In genomic region chr5:155275214-155275613, GRCh38 we compare ENCODE assay signal across 20 cellular contexts.
"Had no signal": no experiment of that assay in that cellular context is flagged by ENCODE, and none has a peak within 500 bp of the region (broad histone marks: within the 10 kb centered on the region; RNA-seq: fewer than 3 reads in every experiment).

No MANE protein-coding gene starts in this region.

- H3K4me2 ChIP-seq: KMS-11 had no signal

- H3K27ac Mint-ChIP-seq: IgD-negative memory B cell had no signal

- ATAC-seq: K562 had no signal

- DNase-seq: Kasumi-1, MM.1S, NCI-H1092 treated with DMSO at 0.1 percent for 48 hours, NCI-H1436, NCI-H1694, NCI-H187 treated with DMSO at 0.1 percent for 48 hours, NCI-H2029 treated with DMSO at 0.1 percent for 48 hours, NCI-H2107, NCI-H226, NCI-H510A, NCI-H524 treated with DMSO at 0.1 percent for 48 hours, Right ventricle myocardium superior, RPMI8226, SIG-M5 had no signal

- H3K4me3 Mint-ChIP-seq: IgD-negative memory B cell had no signal

- H3K4me1 ChIP-seq: SJSA1 had no signal

- H3K4me1 Mint-ChIP-seq: IgD-negative memory B cell had no signal

- H3K36me3 Mint-ChIP-seq: IgD-negative memory B cell had no signal

- H3K27me3 ChIP-seq: SJSA1 had no signal

- H3K4me3 ChIP-seq: K562, SJSA1, SK-N-MC had no signal

- H3K27ac ChIP-seq: HL-60, KMS-11, SJSA1, SK-N-MC had no signal

- H3K9ac ChIP-seq: KMS-11 had no signal

- H3K36me3 ChIP-seq: SJSA1 had no signal
